In genomic region chr6:156928972-156929371, GRCh38 we compare ENCODE assay signal across 1 cellular context.
TF ChIP-seq lines count a peak whose summit lies in the region.

No MANE protein-coding gene starts in this region.

TF ChIP-seq in H1, 55 proteins besides CTCF, POLR2A, EP300 and RAD21:
- no peak for TF ChIP-seq KDM1A (IDR thresholded peaks at IDR 0.05; ENCODE audit: borderline replicate concordance, low read length)
- TF ChIP-seq POLR2AphosphoS5 (IDR thresholded peaks at IDR 0.05; ENCODE audit: low read depth, low read length): no peak
- TF ChIP-seq GABPA (IDR thresholded peaks at IDR 0.05; ENCODE audit: borderline replicate concordance, insufficient read depth, low read length): no peak
